Comparison of ENCODE assay signal across 9 cellular contexts in the genomic region with DNA sequence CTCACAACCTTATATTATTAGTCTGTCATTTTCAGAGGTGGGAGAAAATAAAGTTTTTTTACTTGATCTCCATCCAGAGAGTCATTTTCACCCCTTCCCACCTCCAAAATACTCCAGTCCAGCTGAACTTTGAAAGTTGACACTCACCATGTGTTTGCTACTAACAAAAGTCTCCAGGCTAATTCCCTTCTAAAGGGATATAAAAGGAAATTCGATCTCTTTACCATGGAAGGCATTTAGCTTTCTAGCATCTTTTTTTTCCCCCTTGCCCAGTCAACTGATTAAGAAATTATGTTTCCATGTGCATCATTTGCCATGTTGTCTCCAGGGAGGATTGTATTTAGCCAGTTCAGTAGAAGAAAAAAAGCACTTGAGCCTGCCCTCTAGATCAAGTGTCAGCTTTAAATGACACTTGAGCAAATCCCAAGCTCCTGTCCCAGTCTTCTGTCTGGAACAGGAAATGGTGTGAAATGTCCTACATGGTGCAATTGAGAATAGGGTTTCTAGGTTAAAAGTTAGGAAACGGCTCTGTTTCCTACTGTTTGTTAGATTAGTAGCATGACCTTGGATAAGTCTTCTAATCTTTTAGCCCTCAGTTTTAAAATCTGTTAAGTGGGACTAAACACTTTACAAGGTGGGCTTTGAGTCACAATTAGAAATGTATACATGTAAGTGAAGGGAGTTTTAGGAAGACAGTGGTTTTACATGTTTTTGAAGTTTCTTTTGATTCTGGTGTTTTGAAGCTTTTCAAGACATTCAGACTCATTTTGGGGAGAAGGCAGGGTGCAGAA.
DNase-seq lines count a peak whose midpoint lies in the region; ATAC-seq and TF ChIP-seq lines count a peak whose summit lies in the region.
"Had no signal": no experiment of that assay in that cellular context is flagged by ENCODE, and none has a peak within 500 bp of the region (broad histone marks: within the 10 kb centered on the region; RNA-seq: fewer than 3 reads in every experiment).

No MANE protein-coding gene starts in this region.

- no peaks in the 10 kb centered on the region for H3K9me3 ChIP-seq in CD4-positive, alpha-beta T cell (ENCODE audit: control insufficient read depth, low read length)
- H3K9me3 ChIP-seq in lung (ENCODE audit: control insufficient read depth in 2 of 2, insufficient read depth in 1 of 2, low read length in 1 of 2) = no peaks in the 10 kb centered on the region

- CTCF ChIA-PET in CD4-positive, alpha-beta T cell (lab: Charles Lee) = interaction anchor here (0.8 to 2.5 kb wide), 5 partner anchors 14 to 142 kb away, joined by 3 to 12 read pairs (median 4); no protein-coding TSS in a partner anchor
- CTCF ChIA-PET in activated CD4-positive, alpha-beta memory T cell treated with anti-CD3 and anti-CD28 coated beads for 36 hours (lab: Charles Lee) = interaction anchor here (2.0 to 5.2 kb wide), 2 partner anchors 84 to 143 kb away, joined by 8 to 27 read pairs; no protein-coding TSS in a partner anchor

- no peaks in the 10 kb centered on the region for H3K27me3 Mint-ChIP-seq in CD4-positive, alpha-beta T cell
- no peaks in the 10 kb centered on the region for H3K27me3 Mint-ChIP-seq in IgD-negative memory B cell
- H3K27me3 Mint-ChIP-seq in activated CD4-positive, alpha-beta memory T cell treated with anti-CD3 and anti-CD28 coated beads for 36 hours = no peaks in the 10 kb centered on the region

- H3K36me3 Mint-ChIP-seq in CD4-positive, alpha-beta T cell (ENCODE audit: low read depth) = peaks cover 85% of the 10 kb centered on the region
- H3K36me3 Mint-ChIP-seq in IgD-negative memory B cell = peaks cover 2% of the 10 kb centered on the region
- H3K36me3 Mint-ChIP-seq in activated CD4-positive, alpha-beta memory T cell treated with anti-CD3 and anti-CD28 coated beads for 36 hours = peaks cover 28% of the 10 kb centered on the region

- no peaks in the 10 kb centered on the region for H3K9me3 Mint-ChIP-seq in CD4-positive, alpha-beta T cell
- H3K9me3 Mint-ChIP-seq in IgD-negative memory B cell = no peaks in the 10 kb centered on the region
- H3K9me3 Mint-ChIP-seq in activated CD4-positive, alpha-beta memory T cell treated with anti-CD3 and anti-CD28 coated beads for 36 hours = no peaks in the 10 kb centered on the region

- POLR2A ChIA-PET in CD4-positive, alpha-beta T cell (lab: Charles Lee) = interaction anchor here (0.9 to 26.2 kb wide), 2 partner anchors 22 to 48 kb away, joined by 3 to 808 read pairs; no protein-coding TSS in a partner anchor
- POLR2A ChIA-PET in activated CD4-positive, alpha-beta memory T cell treated with anti-CD3 and anti-CD28 coated beads for 36 hours (lab: Charles Lee) = no interaction called here

- ATAC-seq in CD4-positive, alpha-beta T cell (ENCODE audit: poor library complexity) = no peak
- ATAC-seq in lung (ENCODE audit: insufficient read depth, low FRiP score) = peak; percentile 53
- no peak for ATAC-seq in GM19467 (IDR thresholded peaks at IDR 0.05; ENCODE audit: unreplicated experiment)
- ATAC-seq: PC-3 had no signal

- no peaks in the 10 kb centered on the region for H3K27me3 ChIP-seq in CD4-positive, alpha-beta T cell (ENCODE audit: control insufficient read depth, insufficient read depth, low read length)
- H3K27me3 ChIP-seq in lung (ENCODE audit: control insufficient read depth, insufficient read depth) = no peaks in the 10 kb centered on the region

- DNase-seq in CD4-positive, alpha-beta T cell = no peak
- no peak for DNase-seq in activated CD4-positive, alpha-beta memory T cell treated with anti-CD3 and anti-CD28 coated beads for 36 hours
- DNase-seq in lung (ENCODE audit: low spot score) (no peak), GF-D8 (lab: John Stamatoyannopoulos, UW) (no peak)
- no peak for DNase-seq in stimulated activated CD4-positive, alpha-beta T cell treated with anti-CD3 and anti-CD28 coated beads, Interleukin-15, amount 100 ng/mL, for 24 hours
- no peak for DNase-seq in stimulated activated CD4-positive, alpha-beta T cell treated with anti-CD3 and anti-CD28 coated beads, Interleukin-1b, Interleukin-23, amount 100 ng/mL, for 48 hours
- DNase-seq: PC-3 had no signal

- no peak overlapping the region for H3K4me3 ChIP-seq in lung

- 44 to 45% methylated on average over 2 of the region's 2 CpGs for WGBS in lung, 2 donors

- H3K27ac ChIP-seq in CD4-positive, alpha-beta T cell (ENCODE audit: low read depth, low read length) = peak overlapping the region; percentile 58
- no peak overlapping the region for H3K27ac ChIP-seq in lung (ENCODE audit: low read depth in 1 of 2, low read length in 1 of 2)

- peak overlapping the region; percentile 78 for H3K27ac Mint-ChIP-seq in CD4-positive, alpha-beta T cell
- peak overlapping the region; percentile 53 to 89 (median 65) for H3K27ac Mint-ChIP-seq in IgD-negative memory B cell
- H3K27ac Mint-ChIP-seq in activated CD4-positive, alpha-beta memory T cell treated with anti-CD3 and anti-CD28 coated beads for 36 hours = peak overlapping the region; percentile 53

- peaks cover 79% of the 10 kb centered on the region for H3K4me1 Mint-ChIP-seq in CD4-positive, alpha-beta T cell (ENCODE audit: low read depth)
- H3K4me1 Mint-ChIP-seq in IgD-negative memory B cell = peaks cover 10 to 18% (median 17%) of the 10 kb centered on the region in 3 donors
- peaks cover 65% of the 10 kb centered on the region for H3K4me1 Mint-ChIP-seq in activated CD4-positive, alpha-beta memory T cell treated with anti-CD3 and anti-CD28 coated beads for 36 hours (ENCODE audit: low read depth)

- H3K36me3 ChIP-seq in lung (ENCODE audit: control insufficient read depth in 2 of 2, insufficient read depth in 2 of 2, low read length in 2 of 2) = peaks cover 3 to 15% of the 10 kb centered on the region in 2 donors

- intact Hi-C loops in CD4-positive, alpha-beta T cell (cut with DNase I, micrococcal nuclease) = loop anchor here (5.0 to 10.0 kb wide), 2 partner anchors 40 to 287 kb away; a partner anchor contains a TSS
- intact Hi-C loops in activated CD4-positive, alpha-beta memory T cell treated with anti-CD3 and anti-CD28 coated beads for 36 hours (cut with micrococcal nuclease) = no loop called here

- TF ChIP-seq CTCF in CD4-positive, alpha-beta T cell (IDR thresholded peaks at IDR 0.05) = no peak
- no peak for TF ChIP-seq CTCF in lung (IDR thresholded peaks at IDR 0.05; ENCODE audit: control extremely low read depth, extremely low read depth)

- H3K4me3 Mint-ChIP-seq in CD4-positive, alpha-beta T cell = peak overlapping the region; percentile 42
- no peak overlapping the region for H3K4me3 Mint-ChIP-seq in IgD-negative memory B cell
- no peak overlapping the region for H3K4me3 Mint-ChIP-seq in activated CD4-positive, alpha-beta memory T cell treated with anti-CD3 and anti-CD28 coated beads for 36 hours

- peaks cover 6% of the 10 kb centered on the region in 2 donors for H3K4me1 ChIP-seq in lung (ENCODE audit: control insufficient read depth in 2 of 2, insufficient read depth in 2 of 2, low read length in 2 of 2)
